Comparison of ENCODE assay signal across 8 cellular contexts in the genomic region with DNA sequence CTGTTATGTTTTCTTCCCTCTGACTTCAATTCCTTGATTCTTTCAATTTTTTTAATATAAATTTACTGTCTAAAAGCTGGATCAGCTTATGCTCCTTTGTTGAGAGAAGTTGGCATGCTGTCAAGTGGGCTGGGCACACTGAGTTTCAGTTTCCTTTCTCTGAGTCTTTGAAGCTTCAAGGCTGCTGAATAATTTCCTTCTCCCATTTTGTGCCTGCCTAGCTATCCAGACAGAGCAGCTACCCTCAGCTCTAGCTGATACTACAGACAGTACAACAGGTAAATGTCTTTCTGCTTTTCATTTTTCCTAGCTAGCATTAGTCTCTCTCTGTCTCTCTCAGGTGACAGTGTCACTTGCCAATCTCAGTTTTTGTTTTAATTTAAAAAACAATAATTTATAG.
A peak's percentile ranks its signal among the peaks of the same experiment; 100 is the strongest.
DNase-seq lines count a peak whose midpoint lies in the region; ATAC-seq and TF ChIP-seq lines count a peak whose summit lies in the region.

A gene with protein sequence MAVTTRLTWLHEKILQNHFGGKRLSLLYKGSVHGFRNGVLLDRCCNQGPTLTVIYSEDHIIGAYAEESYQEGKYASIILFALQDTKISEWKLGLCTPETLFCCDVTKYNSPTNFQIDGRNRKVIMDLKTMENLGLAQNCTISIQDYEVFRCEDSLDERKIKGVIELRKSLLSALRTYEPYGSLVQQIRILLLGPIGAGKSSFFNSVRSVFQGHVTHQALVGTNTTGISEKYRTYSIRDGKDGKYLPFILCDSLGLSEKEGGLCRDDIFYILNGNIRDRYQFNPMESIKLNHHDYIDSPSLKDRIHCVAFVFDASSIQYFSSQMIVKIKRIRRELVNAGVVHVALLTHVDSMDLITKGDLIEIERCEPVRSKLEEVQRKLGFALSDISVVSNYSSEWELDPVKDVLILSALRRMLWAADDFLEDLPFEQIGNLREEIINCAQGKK (plus strand): TSS at position 204 of the 400 bp plus-strand sequence. CDS start 365 bp downstream, outside the sequence.

- H3K27me3 ChIP-seq in Loucy (ENCODE audit: insufficient read depth, low read length, poor library complexity, severe bottlenecking) (no peaks in the 10 kb centered on the region), duodenal mucosa (ENCODE audit: control insufficient read depth in 1 of 2, insufficient read depth in 2 of 2, low read length in 2 of 2) (no peaks in the 10 kb centered on the region), mucosa of rectum (ENCODE audit: control insufficient read depth in 2 of 2, insufficient read depth in 2 of 2, low read length in 2 of 2) (no peaks in the 10 kb centered on the region)

- peak; percentile 92 for DNase-seq in EL
- peak; percentile 72 for DNase-seq in activated CD4-positive, alpha-beta T cell treated with anti-CD3 and anti-CD28 coated beads, Interleukin-2, amount 50 U/mL, for 4 hours
- peak; percentile 9 to 53 for DNase-seq in stimulated activated CD8-positive, alpha-beta memory T cell treated with anti-CD3 and anti-CD28 coated beads, Interleukin-7, amount 100 ng/mL, for 48 hours (ENCODE audit: extremely low read depth in 1 of 2, low read depth in 1 of 2)
- DNase-seq in DMS79 (lab: John Stamatoyannopoulos, UW) = no peak

- no peaks in the 10 kb centered on the region for H3K9me2 ChIP-seq in Loucy (replicated peaks; ENCODE audit: low read depth, low read length)

- H3K4me3 ChIP-seq in Loucy (ENCODE audit: low read length, poor library complexity, severe bottlenecking) = peak within 1 kb of the TSS; percentile 80
- H3K4me3 ChIP-seq in duodenal mucosa (ENCODE audit: low read depth in 1 of 2, low read length in 2 of 2) = peak within 1 kb of the TSS; percentile 65 to 67
- H3K4me3 ChIP-seq in mucosa of rectum (ENCODE audit: low read length in 2 of 2) = peak within 1 kb of the TSS; percentile 49 to 56

- H3K79me2 ChIP-seq in Loucy (ENCODE audit: insufficient read depth, low read length) = peaks cover 34% of the 10 kb centered on the region

- no peaks in the 10 kb centered on the region for H3F3A ChIP-seq in Loucy (ENCODE audit: low read depth)

- H3K9me3 ChIP-seq in Loucy (ENCODE audit: insufficient read depth, low read depth, low read length) (peaks cover 10% of the 10 kb centered on the region; the same call in 1 of the 2 replicates), duodenal mucosa (ENCODE audit: control insufficient read depth in 1 of 2, low read length in 2 of 2) (peaks cover 0 to 2% of the 10 kb centered on the region in 2 donors), mucosa of rectum (ENCODE audit: control insufficient read depth in 2 of 2, low read length in 2 of 2) (peaks cover 0 to 3% of the 10 kb centered on the region in 2 donors)

- ATAC-seq in GM21723 (IDR thresholded peaks at IDR 0.05; ENCODE audit: unreplicated experiment) = peak; percentile 89

- no peaks in the 10 kb centered on the region for H4K20me1 ChIP-seq in Loucy (ENCODE audit: insufficient read depth, low read length, poor library complexity, severe bottlenecking)

- H3K27ac ChIP-seq in duodenal mucosa (ENCODE audit: low read depth, low read length) (no peak within 1 kb of the TSS), mucosa of rectum (ENCODE audit: low read depth in 2 of 2, low read length in 2 of 2) (no peak within 1 kb of the TSS)

- H3K4me2 ChIP-seq in Loucy (ENCODE audit: low read depth, low read length, poor library complexity, severe bottlenecking) = peak within 1 kb of the TSS; percentile 91

- H2AFZ ChIP-seq in Loucy (ENCODE audit: low read length) = peak within 1 kb of the TSS; percentile 83

- H3K9ac ChIP-seq in Loucy (ENCODE audit: low read depth, low read length, poor library complexity, severe bottlenecking) = peak within 1 kb of the TSS; percentile 73
- peak within 1 kb of the TSS; percentile 31 to 49 for H3K9ac ChIP-seq in duodenal mucosa (ENCODE audit: low read depth in 1 of 2, low read length in 2 of 2)
- H3K9ac ChIP-seq in mucosa of rectum (ENCODE audit: low read depth in 1 of 2, low read length in 2 of 2) = peak within 1 kb of the TSS; percentile 28 to 41

- H3K36me3 ChIP-seq in Loucy (ENCODE audit: insufficient read depth, low read length) = no peaks in the 10 kb centered on the region
- no peaks in the 10 kb centered on the region for H3K36me3 ChIP-seq in duodenal mucosa (ENCODE audit: control insufficient read depth in 1 of 2, insufficient read depth in 2 of 2, low read length in 2 of 2)
- H3K36me3 ChIP-seq in mucosa of rectum (ENCODE audit: control insufficient read depth in 2 of 2, insufficient read depth in 2 of 2, low read length in 2 of 2) = no peaks in the 10 kb centered on the region

- TF ChIP-seq CTCF in Loucy (conservative IDR thresholded peaks at IDR 0.05; ENCODE audit: low read length) = no peak

- H3K4me1 ChIP-seq in Loucy (ENCODE audit: insufficient read depth, low read length, poor library complexity, severe bottlenecking) (peaks cover 49% of the 10 kb centered on the region), duodenal mucosa (ENCODE audit: control insufficient read depth in 1 of 2, insufficient read depth in 2 of 2, low read length in 2 of 2) (peaks cover 5 to 8% of the 10 kb centered on the region in 2 donors), mucosa of rectum (ENCODE audit: control insufficient read depth in 2 of 2, insufficient read depth in 2 of 2, low read length in 2 of 2) (no peaks in the 10 kb centered on the region)
